In the genomic region with DNA sequence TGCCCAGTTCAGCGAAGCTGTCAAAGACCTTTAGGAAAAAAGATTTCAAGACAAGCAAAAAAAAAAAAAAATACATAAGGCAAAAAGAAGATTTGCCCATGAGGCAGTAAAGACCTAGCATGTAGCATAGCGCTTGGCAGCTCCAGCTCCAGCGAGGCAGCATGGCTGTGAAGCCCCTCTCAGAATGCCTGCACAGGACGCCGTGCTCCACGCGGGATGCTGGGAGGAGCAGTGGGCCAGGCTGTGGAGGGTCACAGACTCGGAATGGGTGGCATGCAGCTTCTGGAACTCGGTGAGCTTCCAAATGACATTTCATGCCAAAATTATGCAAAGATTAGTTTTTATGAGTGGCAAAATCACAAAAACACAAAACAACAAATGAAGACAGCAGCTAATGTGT, we compare ENCODE assay signal across 8 cellular contexts.
"Had no signal": no experiment of that assay in that cellular context is flagged by ENCODE, and none has a peak within 500 bp of the region (broad histone marks: within the 10 kb centered on the region; RNA-seq: fewer than 3 reads in every experiment).

No MANE protein-coding gene starts in this region.

- H3K4me3 ChIP-seq: GM12878 had no signal

- DNase-seq: GDM1, GF-D8 had no signal

- FAIRE-seq: G401.6, GM12878, GM12891, GM12892, GM18507, GM19239 had no signal
